In genomic region chr18:34085140-34085739, GRCh38 we compare ENCODE assay signal across 16 cellular contexts.
DNase-seq lines count a peak whose midpoint lies in the region; ATAC-seq and TF ChIP-seq lines count a peak whose summit lies in the region.
"Had no signal": no experiment of that assay in that cellular context is flagged by ENCODE, and none has a peak within 500 bp of the region (broad histone marks: within the 10 kb centered on the region; RNA-seq: fewer than 3 reads in every experiment).

No MANE protein-coding gene starts in this region.

- H3K27me3 Mint-ChIP-seq in H9 (ENCODE audit: low read depth) = no peaks in the 10 kb centered on the region
- H3K27me3 Mint-ChIP-seq in activated CD4-positive, alpha-beta T cell treated with anti-CD3 and anti-CD28 coated beads, Interleukin-2, amount 10 ng/mL, durations not matched to agents 24 days and 14 days = no peaks in the 10 kb centered on the region
- H3K27me3 Mint-ChIP-seq: CD4-positive, CD25-positive, alpha-beta regulatory T cell had no signal

- H3K79me2 ChIP-seq in OCI-LY1 (ENCODE audit: insufficient read depth, low read length) = no peaks in the 10 kb centered on the region
- no peaks in the 10 kb centered on the region for H3K79me2 ChIP-seq in H9 (ENCODE audit: insufficient read depth, low read length)

- no peaks in the 10 kb centered on the region for H4K20me1 ChIP-seq in OCI-LY1 (ENCODE audit: insufficient read depth, low read length)
- no peaks in the 10 kb centered on the region for H4K20me1 ChIP-seq in H9 (ENCODE audit: control insufficient read depth, insufficient read depth, insufficient read length)

- H2AFZ ChIP-seq in OCI-LY1 (ENCODE audit: low read length) = 0 out of 2 replicates have a peak overlapping the region, but pooled peaks have one; percentile 14
- H2AFZ ChIP-seq in H9 (ENCODE audit: low read length) = no peak overlapping the region

- H3K27ac ChIP-seq in OCI-LY1 (ENCODE audit: low read depth, low read length, poor library complexity, severe bottlenecking) (no peak overlapping the region), H9 (ENCODE audit: insufficient read length, low read depth, low read length) (no peak overlapping the region)
- H3K27ac ChIP-seq: HL-60 had no signal

- H3K9ac ChIP-seq in OCI-LY1 (ENCODE audit: low read length) (no peak overlapping the region), H9 (ENCODE audit: extremely low read depth, insufficient read length, low read length) (no peak overlapping the region)

- ATAC-seq in HG03460 (IDR thresholded peaks at IDR 0.05; ENCODE audit: unreplicated experiment) = no peak
- ATAC-seq: Right ventricle myocardium inferior had no signal

- H3K4ac ChIP-seq in H9 (ENCODE audit: low read depth, low read length) = no peak overlapping the region

- no peak overlapping the region for H4K91ac ChIP-seq in H9 (ENCODE audit: insufficient read length, low read depth, low read length)

- H3K27me3 ChIP-seq in OCI-LY1 (ENCODE audit: insufficient read depth, low read length) (no peaks in the 10 kb centered on the region), H9 (ENCODE audit: insufficient read depth, low read length) (no peaks in the 10 kb centered on the region)
- H3K27me3 ChIP-seq: BE2C had no signal

- no peak overlapping the region for H4K5ac ChIP-seq in H9 (ENCODE audit: insufficient read length, low read depth, low read length)

- no peaks in the 10 kb centered on the region for H3F3A ChIP-seq in OCI-LY1 (ENCODE audit: insufficient read depth, low read length)

- intact Hi-C loops in activated CD4-positive, alpha-beta T cell treated with anti-CD3 and anti-CD28 coated beads, Interleukin-2, amount 10 ng/mL, durations not matched to agents 24 days and 14 days (cut with micrococcal nuclease) = no loop called here

- H3K79me1 ChIP-seq in H9 (ENCODE audit: insufficient read depth, low read depth, low read length, poor library complexity, severe bottlenecking) = no peaks in the 10 kb centered on the region

- no peak overlapping the region for H3K23ac ChIP-seq in H9 (ENCODE audit: insufficient read length, low read depth, low read length)

- H3K4me3 ChIP-seq in OCI-LY1 (ENCODE audit: low read depth, low read length, poor library complexity, severe bottlenecking) = no peak overlapping the region

- H2BK20ac ChIP-seq in H9 (ENCODE audit: low read depth, low read length, poor library complexity, severe bottlenecking) = no peak overlapping the region

- no peak overlapping the region for H3K56ac ChIP-seq in H9 (ENCODE audit: insufficient read length, low read depth, low read length)

- no peak overlapping the region for H4K8ac ChIP-seq in H9 (replicated peaks; ENCODE audit: insufficient read length, low read depth, low read length)

- H3K9me3 Mint-ChIP-seq in H9 = no peaks in the 10 kb centered on the region
- peaks cover under 1% of the 10 kb centered on the region for H3K9me3 Mint-ChIP-seq in activated CD4-positive, alpha-beta T cell treated with anti-CD3 and anti-CD28 coated beads, Interleukin-2, amount 10 ng/mL, durations not matched to agents 24 days and 14 days

- no peak overlapping the region for H2BK120ac ChIP-seq in H9 (ENCODE audit: low read depth, low read length, poor library complexity, severe bottlenecking)

- no peaks in the 10 kb centered on the region for H3K36me3 Mint-ChIP-seq in H9 (ENCODE audit: insufficient read depth in 1 of 3, low read depth in 3 of 3)
- no peaks in the 10 kb centered on the region for H3K36me3 Mint-ChIP-seq in activated CD4-positive, alpha-beta T cell treated with anti-CD3 and anti-CD28 coated beads, Interleukin-2, amount 10 ng/mL, durations not matched to agents 24 days and 14 days (ENCODE audit: low read depth)
- H3K36me3 Mint-ChIP-seq: CD4-positive, CD25-positive, alpha-beta regulatory T cell had no signal

- no peaks in the 10 kb centered on the region for H3K9me2 ChIP-seq in OCI-LY1 (ENCODE audit: low read depth, low read length)

- H3K9me3 ChIP-seq in OCI-LY1 (ENCODE audit: low read length) (no peaks in the 10 kb centered on the region), H9 (ENCODE audit: control insufficient read depth, low read depth, low read length) (no peaks in the 10 kb centered on the region)
- H3K9me3 ChIP-seq: BE2C had no signal

- no peak for TF ChIP-seq CTCF in OCI-LY1 (IDR thresholded peaks at IDR 0.05; ENCODE audit: low read length)
- TF ChIP-seq CTCF in H9 (conservative IDR thresholded peaks at IDR 0.05) = no peak

- no peak overlapping the region for H2BK12ac ChIP-seq in H9 (ENCODE audit: insufficient read length, low read depth, low read length)

- WGBS in H9 (ENCODE audit: extremely low coverage, insufficient read length, low lambda C conversion rate) = no CpG with 5 or more reads among the region's 4 CpGs

- H3K14ac ChIP-seq in H9 (ENCODE audit: insufficient read depth, low read length) = no peak overlapping the region

- H3K4me1 ChIP-seq in OCI-LY1 (ENCODE audit: insufficient read depth, low read length, severe bottlenecking) = peaks cover 16% of the 10 kb centered on the region
- no peaks in the 10 kb centered on the region for H3K4me1 ChIP-seq in H9 (ENCODE audit: insufficient read depth, low read length)
- H3K4me1 ChIP-seq: BE2C had no signal

- H3K23me2 ChIP-seq in H9 (ENCODE audit: insufficient read length, low read depth, low read length, poor library complexity, severe bottlenecking) = no peaks in the 10 kb centered on the region

- H3K18ac ChIP-seq in H9 (ENCODE audit: insufficient read length, low read depth, low read length) = no peak overlapping the region

- H3T11ph ChIP-seq in H9 (ENCODE audit: low read length) = no peak overlapping the region

- H3K4me2 ChIP-seq in OCI-LY1 (ENCODE audit: low read length) (no peak overlapping the region), H9 (ENCODE audit: insufficient read depth, insufficient read length, low read length) (no peak overlapping the region)

- H3K27ac Mint-ChIP-seq in H9 = no peak overlapping the region
- H3K27ac Mint-ChIP-seq in activated CD4-positive, alpha-beta T cell treated with anti-CD3 and anti-CD28 coated beads, Interleukin-2, amount 10 ng/mL, durations not matched to agents 24 days and 14 days = no peak overlapping the region
- H3K27ac Mint-ChIP-seq: CD4-positive, CD25-positive, alpha-beta regulatory T cell had no signal

- H3K4me3 Mint-ChIP-seq in H9 = no peak overlapping the region
- H3K4me3 Mint-ChIP-seq in activated CD4-positive, alpha-beta T cell treated with anti-CD3 and anti-CD28 coated beads, Interleukin-2, amount 10 ng/mL, durations not matched to agents 24 days and 14 days = no peak overlapping the region
- H3K4me3 Mint-ChIP-seq: CD4-positive, CD25-positive, alpha-beta regulatory T cell had no signal

- no peak overlapping the region for H2AK5ac ChIP-seq in H9 (ENCODE audit: insufficient read length, low read length)

- H3K4me1 Mint-ChIP-seq in H9 = no peaks in the 10 kb centered on the region
- no peaks in the 10 kb centered on the region for H3K4me1 Mint-ChIP-seq in activated CD4-positive, alpha-beta T cell treated with anti-CD3 and anti-CD28 coated beads, Interleukin-2, amount 10 ng/mL, durations not matched to agents 24 days and 14 days
- H3K4me1 Mint-ChIP-seq: CD4-positive, CD25-positive, alpha-beta regulatory T cell had no signal

- H2BK5ac ChIP-seq in H9 (ENCODE audit: insufficient read length, low read length) = no peak overlapping the region

- DNase-seq in NCI-H82 (lab: John Stamatoyannopoulos, UW) (peak; percentile 46), NCI-H82 treated with DMSO at 0.1 percent for 48 hours (lab: John Stamatoyannopoulos, UW; ENCODE audit: unreplicated experiment) (no peak), NCI-H146 treated with DMSO at 0.1 percent for 48 hours (lab: John Stamatoyannopoulos, UW; ENCODE audit: unreplicated experiment) (peak; percentile 43), H9 (no peak)
- DNase-seq in activated CD4-positive, alpha-beta T cell treated with anti-CD3 and anti-CD28 coated beads, Interleukin-2, amount 10 ng/mL, durations not matched to agents 24 days and 14 days = no peak
- DNase-seq: BE2C; CD4-positive, CD25-positive, alpha-beta regulatory T cell; DMS79; IMR-90; NCI-H1694; NCI-H2107; NCI-H526 treated with DMSO at 0.1 percent for 48 hours had no signal

- H2BK15ac ChIP-seq in H9 (ENCODE audit: low read depth, low read length) = no peak overlapping the region

- H3K36me3 ChIP-seq in OCI-LY1 (ENCODE audit: insufficient read depth, low read length) = no peaks in the 10 kb centered on the region
- H3K36me3 ChIP-seq: BE2C had no signal

Comparison
In these comparisons a context has a peak if more than half of its experiments do, and no peak if none do; other contexts are left out.
1. DNase-seq: peak in NCI-H82 (single experiment) and NCI-H146 treated with DMSO at 0.1 percent for 48 hours (single experiment); none in NCI-H82 treated with DMSO at 0.1 percent for 48 hours (single experiment), H9 (single experiment) and activated CD4-positive, alpha-beta T cell treated with anti-CD3 and anti-CD28 coated beads, Interleukin-2, amount 10 ng/mL, durations not matched to agents 24 days and 14 days (single experiment).